ENCODE assay signal across 1 cellular context in genomic region chr17:41322264-41322902, GRCh38.
TF ChIP-seq lines count a peak whose summit lies in the region.

No MANE protein-coding gene starts in this region.

TF ChIP-seq in K562, 482 proteins besides CTCF, POLR2A, EP300 and RAD21:
- TF ChIP-seq CEBPG (CRISPR knock-in tag; IDR thresholded peaks at IDR 0.05) (no peak), CEBPG (tag; conservative IDR thresholded peaks at IDR 0.05 in 1 of 2, IDR thresholded peaks at IDR 0.05 in 1 of 2) (0 out of 4 replicates have a peak, but pooled peaks of 1 of the 2 experiments have one; percentile 8), KLF16 (IDR thresholded peaks at IDR 0.05) (peak; percentile 38; the same call in 1 of the 2 replicates), SMC3 (conservative IDR thresholded peaks at IDR 0.05; ENCODE audit: insufficient read depth, low read depth, low read length) (0 out of 2 replicates have a peak, but pooled peaks have one; percentile 33), PCBP1 (IDR thresholded peaks at IDR 0.05; ENCODE audit: low read depth, low read length, poor library complexity, severe bottlenecking) (no peak)
